8 cellular contexts compared by ENCODE assay signal in the genomic region with DNA sequence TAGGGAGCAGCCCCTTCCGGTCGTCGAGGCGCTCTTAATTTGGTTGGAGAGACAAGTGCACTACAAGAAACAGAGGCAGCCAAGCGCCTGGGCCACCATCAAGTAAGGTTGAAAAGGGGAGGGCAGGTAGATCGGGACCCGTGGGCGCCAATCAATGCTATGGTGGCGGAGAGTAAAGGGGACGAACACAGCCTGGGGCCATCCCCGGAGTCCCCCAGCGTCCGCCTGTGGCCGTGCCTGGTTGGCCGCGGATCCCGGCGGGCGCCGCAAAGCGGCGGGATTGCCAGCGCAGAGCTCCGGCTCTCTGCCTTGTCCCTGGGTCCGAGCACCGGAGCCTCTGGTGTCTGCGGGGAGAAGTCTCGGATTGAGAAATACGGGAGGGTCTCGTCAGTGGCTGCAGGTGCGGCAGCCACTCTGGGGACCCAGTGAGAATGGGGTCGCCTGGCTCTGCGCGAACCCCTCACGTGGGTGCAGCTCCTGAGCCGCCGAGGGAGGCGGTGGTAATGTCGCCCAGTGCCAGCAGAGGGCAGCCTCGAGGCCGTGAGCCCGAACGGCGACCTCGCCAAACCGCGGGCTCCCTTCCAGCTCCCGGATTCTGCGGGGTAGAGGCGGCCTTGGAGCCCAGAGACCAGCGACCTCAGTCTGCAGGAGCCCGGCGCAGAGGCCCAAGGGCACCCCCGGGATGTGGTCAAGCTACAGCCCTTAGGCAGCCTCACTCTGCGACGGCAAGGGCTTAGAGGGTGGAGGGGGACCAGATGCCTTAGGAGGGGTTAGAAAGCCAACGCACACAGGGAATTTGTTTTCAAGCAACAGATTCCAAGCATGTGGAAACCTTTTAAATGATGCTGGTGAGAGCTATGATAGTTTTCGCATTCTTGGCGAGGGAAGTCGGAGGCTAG. TPM values are rescaled to one million over a fixed set of nuclear protein-coding genes. Genes with fewer than 3 reads are reported as not detected.
DNase-seq lines count a peak whose midpoint lies in the region; ATAC-seq and TF ChIP-seq lines count a peak whose summit lies in the region.

No MANE protein-coding gene starts in this region.

- H3K9me3 Mint-ChIP-seq in endothelial cell (ENCODE audit: unreplicated experiment) = no peaks in the 10 kb centered on the region

- peaks cover 14% of the 10 kb centered on the region for H3K27me3 Mint-ChIP-seq in endothelial cell (ENCODE audit: unreplicated experiment)

- peaks cover 32% of the 10 kb centered on the region for H3K4me1 Mint-ChIP-seq in endothelial cell (ENCODE audit: unreplicated experiment)

- DNase-seq in DMS53 (lab: John Stamatoyannopoulos, UW) = peak; percentile 64
- no peak for DNase-seq in DMS53 treated with DMSO at 0.1 percent for 48 hours (lab: John Stamatoyannopoulos, UW; ENCODE audit: unreplicated experiment)
- DNase-seq in NCI-H524 treated with DMSO at 0.1 percent for 48 hours (lab: John Stamatoyannopoulos, UW) = peak; percentile 21
- peak; percentile 92 for DNase-seq in activated CD8-positive, alpha-beta memory T cell treated with anti-CD3 and anti-CD28 coated beads for 24 hours
- peak; percentile 92 for DNase-seq in endothelial cell (ENCODE audit: low spot score)
- peak; percentile 55 for DNase-seq in midbrain (lab: John Stamatoyannopoulos, UW)
- peak; percentile 35 to 53 for DNase-seq in stimulated activated CD8-positive, alpha-beta memory T cell treated with anti-CD3 and anti-CD28 coated beads, Interleukin-4, amount 100 ng/mL, for 1 hour (ENCODE audit: low read depth in 2 of 2, low spot score in 1 of 2)

- peak; percentile 97 for TF ChIP-seq CTCF in endothelial cell (IDR thresholded peaks at IDR 0.05; ENCODE audit: unreplicated experiment)

- peak; percentile 76 for ATAC-seq in HG02678 (IDR thresholded peaks at IDR 0.05; ENCODE audit: unreplicated experiment)

- peaks cover 4% of the 10 kb centered on the region for H3K36me3 Mint-ChIP-seq in endothelial cell (ENCODE audit: low read depth, unreplicated experiment)

- peak overlapping the region; percentile 71 for H3K4me3 Mint-ChIP-seq in endothelial cell (ENCODE audit: unreplicated experiment)

- no peak overlapping the region for H3K27ac Mint-ChIP-seq in endothelial cell (ENCODE audit: unreplicated experiment)

RNA-seq across cellular contexts. Expression of a gene that starts 10.8 kb away (rescaled TPM):
- total RNA-seq in endothelial cell (ENCODE audit: unreplicated experiment) = 6.8 TPM

RNA-seq across cellular contexts. Expression of a gene that starts 10.9 kb away (rescaled TPM):
- total RNA-seq in endothelial cell (ENCODE audit: unreplicated experiment) = 13.2 TPM
